ENCODE assay signal across 2 cellular contexts in genomic region chr14:51638071-51638944, GRCh38.
TF ChIP-seq lines count a peak whose summit lies in the region.

No MANE protein-coding gene starts in this region.

TF ChIP-seq in Ishikawa, 13 proteins besides CTCF, POLR2A, EP300 and RAD21:
- TF ChIP-seq, protein P1, sequence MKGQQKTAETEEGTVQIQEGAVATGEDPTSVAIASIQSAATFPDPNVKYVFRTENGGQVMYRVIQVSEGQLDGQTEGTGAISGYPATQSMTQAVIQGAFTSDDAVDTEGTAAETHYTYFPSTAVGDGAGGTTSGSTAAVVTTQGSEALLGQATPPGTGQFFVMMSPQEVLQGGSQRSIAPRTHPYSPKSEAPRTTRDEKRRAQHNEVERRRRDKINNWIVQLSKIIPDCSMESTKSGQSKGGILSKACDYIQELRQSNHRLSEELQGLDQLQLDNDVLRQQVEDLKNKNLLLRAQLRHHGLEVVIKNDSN (IDR thresholded peaks at IDR 0.05) = no peak
- TF ChIP-seq TEAD4 (IDR thresholded peaks at IDR 0.05) (peak; percentile 90), CREB1 (IDR thresholded peaks at IDR 0.05; ENCODE audit: low read depth) (no peak), EGR1 (IDR thresholded peaks at IDR 0.05) (no peak)

TF ChIP-seq in H1, 55 proteins besides CTCF, POLR2A, EP300 and RAD21:
- 0 out of 4 replicates have a peak, but pooled peaks of 1 of the 2 experiments have one; percentile 35 for TF ChIP-seq SIN3A (conservative IDR thresholded peaks at IDR 0.05 in 1 of 2, IDR thresholded peaks at IDR 0.05 in 1 of 2; ENCODE audit: low read depth in 1 of 2, low read length in 2 of 2)
- TF ChIP-seq TCF12 (IDR thresholded peaks at IDR 0.05; ENCODE audit: low read depth, low read length) = 0 out of 2 replicates have a peak, but pooled peaks have one; percentile 14
- no peak for TF ChIP-seq EGR1 (IDR thresholded peaks at IDR 0.05; ENCODE audit: borderline replicate concordance, low read depth, low read length)
- no peak for TF ChIP-seq CHD2 (IDR thresholded peaks at IDR 0.05; ENCODE audit: low read length)
- TF ChIP-seq CBX8 (IDR thresholded peaks at IDR 0.05; ENCODE audit: borderline replicate concordance, low read depth, low read length) = no peak
- TF ChIP-seq TEAD4 (IDR thresholded peaks at IDR 0.05; ENCODE audit: low read depth, low read length) = peak; percentile 93
- TF ChIP-seq EZH2 (IDR thresholded peaks at IDR 0.05; ENCODE audit: low read depth, low read length, severe bottlenecking) = no peak
- no peak for TF ChIP-seq FOSL1 (IDR thresholded peaks at IDR 0.05; ENCODE audit: insufficient read depth, low read depth, low read length)
